38 cellular contexts compared by ENCODE assay signal in the genomic region with DNA sequence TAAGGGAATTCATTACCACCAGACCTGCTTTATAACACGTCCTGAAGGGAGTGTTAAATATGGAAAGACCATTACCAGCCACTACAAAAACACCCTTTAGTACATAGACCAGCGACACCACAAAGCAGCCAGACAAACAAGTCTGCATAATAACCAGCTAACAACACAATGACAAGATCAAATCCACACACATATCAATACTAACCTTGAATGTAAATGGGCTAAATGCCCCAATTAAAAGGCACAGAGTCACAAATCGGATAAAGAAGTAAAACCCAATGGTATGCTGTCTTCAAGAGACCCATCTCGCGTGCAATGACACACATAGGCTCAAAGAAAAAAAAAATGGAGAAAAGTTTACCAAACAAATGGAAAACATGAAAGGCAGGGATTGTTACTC. TPM values are rescaled to one million over a fixed set of nuclear protein-coding genes. Genes with fewer than 3 reads are reported as not detected.
"Had no signal": no experiment of that assay in that cellular context is flagged by ENCODE, and none has a peak within 500 bp of the region (broad histone marks: within the 10 kb centered on the region; RNA-seq: fewer than 3 reads in every experiment).

No MANE protein-coding gene starts in this region.

- H3K4me3 ChIP-seq: adrenal gland, ascending aorta, body of pancreas, breast epithelium, cardiac muscle cell had no signal

- DNase-seq: activated effector memory CD4-positive, alpha-beta T cell treated with anti-CD3 and anti-CD28 coated beads, Interleukin-2, amount 50 U/mL, for 16 hours; activated effector memory CD4-positive, alpha-beta T cell treated with Interleukin-2 at 50 U/mL for 16 hours; activated gamma-delta T cell; activated gamma-delta T cell treated with Interleukin-2 at 50 U/mL for 16 hours; activated naive CD4-positive, alpha-beta T cell; activated naive CD4-positive, alpha-beta T cell treated with anti-CD3 and anti-CD28 coated beads for 36 hours; activated naive CD4-positive, alpha-beta T cell treated with anti-CD3 and anti-CD28 coated beads, Interleukin-2, amount 10 ng/mL, durations not matched to agents 7 days and 5 days; activated naive CD4-positive, alpha-beta T cell treated with anti-CD3 and anti-CD28 coated beads, Interleukin-2, amount 50 U/mL, for 16 hours; activated naive CD4-positive, alpha-beta T cell treated with Interleukin-2 at 50 U/mL for 16 hours; activated naive CD8-positive, alpha-beta T cell treated with anti-CD3 and anti-CD28 coated beads for 36 hours; activated naive CD8-positive, alpha-beta T cell treated with anti-CD3 and anti-CD28 coated beads, Interleukin-2, amount 10 ng/mL, durations not matched to agents 7 days and 5 days; activated naive CD8-positive, alpha-beta T cell treated with anti-CD3 and anti-CD28 coated beads, Interleukin-2, amount 50 U/mL, for 24 hours; activated T-cell treated with anti-CD3 and anti-CD28 coated beads, Interleukin-2, amount 50 U/mL, for 1 hour; activated T-cell treated with anti-CD3 and anti-CD28 coated beads, Interleukin-2, amount 50 U/mL, for 24 hours; activated T-cell treated with anti-CD3 and anti-CD28 coated beads, Interleukin-2, amount 50 U/mL, for 4 hours; activated T-cell treated with anti-CD3 and anti-CD28 coated beads, Interleukin-2, amount 50 U/mL, for 48 hours; activated T-cell treated with anti-CD3 and anti-CD28 coated beads, Interleukin-2, amount 50 U/mL, for 72 hours; adrenal gland; amniotic stem cell; amygdala; anterior cingulate cortex; aorta; body of pancreas; brain microvascular endothelial cell; caudate nucleus; central memory CD4-positive, alpha-beta T cell; cerebellar nuclear complex had no signal

- H3K4me1 ChIP-seq: adrenal gland, ascending aorta, body of pancreas, breast epithelium had no signal

- H3K9me3 ChIP-seq: adrenal gland, ascending aorta, body of pancreas had no signal

- H3K27me3 ChIP-seq: adrenal gland, ascending aorta, body of pancreas, brain microvascular endothelial cell, cardiac muscle cell had no signal

- ATAC-seq: activated naive CD4-positive, alpha-beta T cell treated with anti-CD3 and anti-CD28 coated beads, Interleukin-2, amount 50 U/mL, for 72 hours; activated naive CD8-positive, alpha-beta T cell treated with anti-CD3 and anti-CD28 coated beads, Interleukin-2, amount 50 U/mL, for 24 hours; activated T-cell treated with anti-CD3 and anti-CD28 coated beads, Interleukin-2, amount 50 U/mL, for 4 hours; activated T-cell treated with anti-CD3 and anti-CD28 coated beads, Interleukin-2, amount 50 U/mL, for 72 hours; activated T-helper 17 cell treated with anti-CD3 and anti-CD28 coated beads, Interleukin-2, amount 50 U/mL, for 72 hours; body of pancreas had no signal

- H3K27ac ChIP-seq: adrenal gland, ascending aorta, body of pancreas, brain microvascular endothelial cell, breast epithelium, cardiac muscle cell had no signal

- H3K36me3 ChIP-seq: adrenal gland, ascending aorta, brain microvascular endothelial cell, breast epithelium, cardiac muscle cell had no signal

RNA-seq across cellular contexts. Expression of a gene that starts 36.9 kb away (rescaled TPM):
- total RNA-seq: activated naive CD4-positive, alpha-beta T cell treated with anti-CD3 and anti-CD28 coated beads, Interleukin-2, amount 50 U/mL, for 72 hours; activated naive CD8-positive, alpha-beta T cell treated with anti-CD3 and anti-CD28 coated beads, Interleukin-2, amount 10 ng/mL, durations not matched to agents 7 days and 5 days; activated T-cell treated with anti-CD3 and anti-CD28 coated beads, Interleukin-2, amount 50 U/mL, for 4 hours; activated T-cell treated with anti-CD3 and anti-CD28 coated beads, Interleukin-2, amount 50 U/mL, for 72 hours; activated T-helper 1 cell treated with anti-CD3 and anti-CD28 coated beads, Interleukin-12 subunit alpha, Interleukin-12 subunit beta, Interleukin-2, Interleukin-4 antibody, amounts not matched to agents 30 ng/mL and 10 ng/mL and 1 ng/mL, durations not matched to agents 14 hours and 24 hours and 36 hours; activated T-helper 17 cell treated with anti-CD3 and anti-CD28 coated beads, Interleukin-2, amount 50 U/mL, for 72 hours; activated T-helper 2 cell treated with anti-CD3 and anti-CD28 coated beads, Interferon-gamma antibody, Interleukin-2, Interleukin-4, amounts not matched to agents 10 μg/mL and 5 μg/mL and 100 μg/mL, durations not matched to agents 14 hours and 24 hours and 36 hours; ascending aorta; astrocyte; body of pancreas; bronchial epithelial cell; cerebellum; chondrocyte had no signal
- polyA plus RNA-seq: adrenal gland, aorta had no signal
